ENCODE assay signal across 8 cellular contexts in genomic region chr19:45691516-45692186, GRCh38. TPM values are rescaled to one million over a fixed set of nuclear protein-coding genes. Genes with fewer than 3 reads are reported as not detected.
DNase-seq lines count a peak whose midpoint lies in the region; ATAC-seq and TF ChIP-seq lines count a peak whose summit lies in the region.

TSS of gene SNRPD2 (minus strand) at chr19:45691953. CDS start at chr19:45691888, 65 bp downstream.

- H3K4me1 ChIP-seq in adipocyte (ENCODE audit: control insufficient read depth, insufficient read depth, low read length) (peaks cover 8% of the 10 kb centered on the region), cardiac muscle cell (ENCODE audit: low read depth) (no peaks in the 10 kb centered on the region), parathyroid adenoma (no peaks in the 10 kb centered on the region), tibial artery (peaks cover 0 to 22% (median 16%) of the 10 kb centered on the region in 4 donors)

- no peaks in the 10 kb centered on the region for H3K79me2 ChIP-seq in parathyroid adenoma

- H2AFZ ChIP-seq in parathyroid adenoma: peak within 1 kb of the TSS; percentile 96

- H3K27ac ChIP-seq in cardiac muscle cell (peak within 1 kb of the TSS; percentile 90), parathyroid adenoma (peak within 1 kb of the TSS; percentile 86), tibial artery (peak within 1 kb of the TSS; percentile 80 to 96)

- H3K9ac ChIP-seq in adipocyte (ENCODE audit: low read length) (peak within 1 kb of the TSS; percentile 94), parathyroid adenoma (peak within 1 kb of the TSS; percentile 78)

- TF ChIP-seq CTCF in NB4 (IDR thresholded peaks at IDR 0.05; ENCODE audit: low read depth, low read length): no peak
- TF ChIP-seq CTCF in cardiac muscle cell (IDR thresholded peaks at IDR 0.05; ENCODE audit: low read depth, low read length): no peak
- TF ChIP-seq CTCF in parathyroid adenoma (IDR thresholded peaks at IDR 0.05): no peak
- no peak for TF ChIP-seq CTCF in tibial artery (IDR thresholded peaks at IDR 0.05)

- H3K4me3 ChIP-seq in NB4 (ENCODE audit: low read depth, low read length): peak within 1 kb of the TSS; percentile 89
- peak within 1 kb of the TSS; percentile 94 for H3K4me3 ChIP-seq in adipocyte (ENCODE audit: low read length)
- H3K4me3 ChIP-seq in cardiac muscle cell: peak within 1 kb of the TSS; percentile 53
- H3K4me3 ChIP-seq in parathyroid adenoma (ENCODE audit: low read depth, low read length): peak within 1 kb of the TSS; percentile 74
- H3K4me3 ChIP-seq in tibial artery: peak within 1 kb of the TSS; percentile 82 to 85

- ATAC-seq in HG02571 (IDR thresholded peaks at IDR 0.05; ENCODE audit: unreplicated experiment): peak; percentile 47

- H3K4me2 ChIP-seq in parathyroid adenoma (ENCODE audit: low read length): peak within 1 kb of the TSS; percentile 79

- DNase-seq in NB4 (ENCODE audit: low read depth): peak; percentile 89
- DNase-seq in SKM-1 (lab: John Stamatoyannopoulos, UW; ENCODE audit: unreplicated experiment): peak; percentile 40
- peak; percentile 98 for DNase-seq in adipocyte (ENCODE audit: low read depth)
- DNase-seq in cardiac muscle cell (ENCODE audit: low read depth in 1 of 2, low spot score in 1 of 2): peak; percentile 96 to 97
- peak; percentile 94 to 96 for DNase-seq in tibial artery

- intact Hi-C loops in tibial artery (cut with DNase I; ENCODE audit: low total_unique reads): no loop called here

- no peaks in the 10 kb centered on the region for H3K27me3 ChIP-seq in adipocyte (replicated peaks; ENCODE audit: control insufficient read depth, insufficient read depth, low read length)
- no peaks in the 10 kb centered on the region for H3K27me3 ChIP-seq in cardiac muscle cell
- H3K27me3 ChIP-seq in parathyroid adenoma (ENCODE audit: control insufficient read depth, insufficient read depth, low read length): no peaks in the 10 kb centered on the region
- H3K27me3 ChIP-seq in tibial artery: no peaks in the 10 kb centered on the region

- peak; percentile 88 for TF ChIP-seq POLR2A in GM10847 (IDR thresholded peaks at IDR 0.05; ENCODE audit: extremely low read depth, insufficient read length)
- TF ChIP-seq POLR2A in NB4 (IDR thresholded peaks at IDR 0.05; ENCODE audit: extremely low read depth, insufficient read length): peak; percentile 90

- H3K9me3 ChIP-seq in adipocyte (ENCODE audit: control insufficient read depth, low read length): no peaks in the 10 kb centered on the region
- H3K9me3 ChIP-seq in cardiac muscle cell (ENCODE audit: low read depth): no peaks in the 10 kb centered on the region
- no peaks in the 10 kb centered on the region for H3K9me3 ChIP-seq in parathyroid adenoma (ENCODE audit: control insufficient read depth, low read length)
- no peaks in the 10 kb centered on the region for H3K9me3 ChIP-seq in tibial artery

- H3K36me3 ChIP-seq in adipocyte (ENCODE audit: control insufficient read depth, insufficient read depth, low read length, severe bottlenecking) (peaks cover 19% of the 10 kb centered on the region), cardiac muscle cell (peaks cover 17% of the 10 kb centered on the region), parathyroid adenoma (ENCODE audit: control insufficient read depth, insufficient read depth, low read length) (no peaks in the 10 kb centered on the region), tibial artery (peaks cover 19 to 37% (median 28%) of the 10 kb centered on the region in 3 donors)

RNA-seq across cellular contexts. Expression of gene SNRPD2, which starts in this region (rescaled TPM):
- 258 and 298 TPM in 2 replicates for total RNA-seq in cardiac muscle cell
- polyA plus RNA-seq in cardiac muscle cell: 696 and 731 TPM in 2 replicates

Comparison
In these comparisons a context has a peak if more than half of its experiments do, and no peak if none do; other contexts are left out.
1. Peak in every context shown above with its lines: DNase-seq, ATAC-seq, H3K4me3 ChIP-seq and H3K27ac ChIP-seq.
2. DNase-seq: peak in every context shown above with its lines; median percentile 98 in adipocyte; 96 in cardiac muscle cell; 95 in tibial artery; 89 in NB4; 40 in SKM-1.